In the genomic region with DNA sequence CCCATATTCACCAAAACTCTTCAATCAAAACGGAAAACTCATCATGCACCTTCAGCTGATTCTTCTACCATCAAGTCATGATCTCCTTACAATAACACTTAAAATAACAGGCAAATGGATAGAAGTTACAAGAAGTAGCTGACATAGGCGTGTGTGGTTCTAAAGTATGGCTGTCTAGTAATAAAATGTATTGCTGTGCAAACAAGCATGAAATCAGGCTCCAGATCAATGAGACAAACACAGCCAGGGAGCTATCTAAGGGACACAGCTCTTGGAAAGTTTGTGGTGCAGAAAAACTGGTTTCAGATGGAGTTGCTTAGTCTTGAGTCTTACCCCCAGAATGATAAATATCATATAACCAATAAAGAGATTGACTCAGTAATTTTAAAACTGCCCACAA, we compare ENCODE assay signal across 18 cellular contexts.
A peak's percentile ranks its signal among the peaks of the same experiment; 100 is the strongest.
DNase-seq lines count a peak whose midpoint lies in the region; ATAC-seq and TF ChIP-seq lines count a peak whose summit lies in the region.
"Had no signal": no experiment of that assay in that cellular context is flagged by ENCODE, and none has a peak within 500 bp of the region (broad histone marks: within the 10 kb centered on the region; RNA-seq: fewer than 3 reads in every experiment).

No MANE protein-coding gene starts in this region.

- no peaks in the 10 kb centered on the region for H3K27me3 Mint-ChIP-seq in Calu3 (ENCODE audit: unreplicated experiment)
- H3K27me3 Mint-ChIP-seq: CD4-positive, CD25-positive, alpha-beta regulatory T cell; CD8-positive, alpha-beta memory T cell had no signal

- no peaks in the 10 kb centered on the region for H3K9me3 ChIP-seq in PC-3 (ENCODE audit: low read length)
- H3K9me3 ChIP-seq in hepatocyte (ENCODE audit: low read depth): no peaks in the 10 kb centered on the region
- H3K9me3 ChIP-seq: BE2C, Caco-2, HAP-1 had no signal

- WGBS in hepatocyte (ENCODE audit: low lambda C conversion rate, missing lambda C conversion rate): 78% methylated on average over 2 of the region's 2 CpGs

- H3K4me3 ChIP-seq in PC-3 (ENCODE audit: low read length) (no peak overlapping the region), hepatocyte (no peak overlapping the region)
- H3K4me3 ChIP-seq: GM12878, GM23248, HAP-1 had no signal

- H3K27me3 ChIP-seq in PC-3 (ENCODE audit: low read length): no peaks in the 10 kb centered on the region
- H3K27me3 ChIP-seq in hepatocyte: no peaks in the 10 kb centered on the region
- H3K27me3 ChIP-seq: BE2C had no signal

- intact Hi-C loops in PC-3 (cut with micrococcal nuclease): no loop called here
- intact Hi-C loops in Calu3 (cut with micrococcal nuclease; ENCODE audit: unreplicated experiment): no loop called here

- H3K27ac ChIP-seq in PC-3 (ENCODE audit: low read length) (no peak overlapping the region), hepatocyte (peak overlapping the region; percentile 69)
- H3K27ac ChIP-seq: GM23248 had no signal

- H3K9me2 ChIP-seq in PC-3 (replicated peaks; ENCODE audit: low read length) (no peaks in the 10 kb centered on the region), hepatocyte (replicated peaks; ENCODE audit: insufficient read depth) (no peaks in the 10 kb centered on the region)

- BruUV-seq in PC-3 (replicated peaks; lab: Mats Ljungman, UMichigan) (no TSS peak), Calu3 (replicated peaks; lab: Mats Ljungman, UMichigan) (no TSS peak)

- H3K36me3 Mint-ChIP-seq in Calu3 (ENCODE audit: insufficient read depth, unreplicated experiment): no peaks in the 10 kb centered on the region
- H3K36me3 Mint-ChIP-seq: CD4-positive, CD25-positive, alpha-beta regulatory T cell; CD8-positive, alpha-beta memory T cell had no signal

- no peak for ATAC-seq in PC-3
- ATAC-seq: GM12878 had no signal

- CTCF ChIA-PET in PC-3 (lab: Charles Lee) (no interaction called here), Calu3 (lab: Charles Lee) (interaction anchor here (1.0 kb wide), 1 partner anchor 12 kb away, joined by 4 read pairs; no protein-coding TSS in a partner anchor)

- H3K9me3 Mint-ChIP-seq in Calu3 (ENCODE audit: low read depth, unreplicated experiment): peaks cover 6% of the 10 kb centered on the region
- H3K9me3 Mint-ChIP-seq: CD4-positive, CD25-positive, alpha-beta regulatory T cell had no signal

- H4K20me1 ChIP-seq in PC-3 (ENCODE audit: low read length) (no peaks in the 10 kb centered on the region), hepatocyte (ENCODE audit: insufficient read depth, poor library complexity, severe bottlenecking) (no peaks in the 10 kb centered on the region)

- no peaks in the 10 kb centered on the region for H3K4me1 Mint-ChIP-seq in Calu3 (ENCODE audit: low read depth, unreplicated experiment)
- H3K4me1 Mint-ChIP-seq: CD8-positive, alpha-beta memory T cell had no signal

- no peak overlapping the region for H3K27ac Mint-ChIP-seq in Calu3 (ENCODE audit: unreplicated experiment)
- H3K27ac Mint-ChIP-seq: CD4-positive, CD25-positive, alpha-beta regulatory T cell; CD8-positive, alpha-beta memory T cell had no signal

- DNase-seq in HuH-7 (ENCODE audit: low spot score) (peak; percentile 14), PC-3 (peak; percentile 20), hepatocyte (ENCODE audit: low spot score) (peak; percentile 17), Calu3 (no peak), NCI-H1105 (lab: John Stamatoyannopoulos, UW) (no peak)
- DNase-seq in activated CD4-positive, CD25-positive, alpha-beta regulatory T cell (lab: John Stamatoyannopoulos, UW): no peak
- DNase-seq: ACHN; BE2C; C1 segment of cervical spinal cord; Caco-2; CD4-positive, CD25-positive, alpha-beta regulatory T cell; CD8-positive, alpha-beta memory T cell; DMS153; DND-41; EL; GM23248 had no signal

- H3K79me2 ChIP-seq in PC-3 (ENCODE audit: low read length) (no peaks in the 10 kb centered on the region), hepatocyte (no peaks in the 10 kb centered on the region)

- POLR2A ChIA-PET in PC-3 (lab: Charles Lee; ENCODE audit: unreplicated experiment): no interaction called here

- H3K36me3 ChIP-seq in PC-3 (ENCODE audit: low read depth, low read length) (no peaks in the 10 kb centered on the region), hepatocyte (replicated peaks; ENCODE audit: insufficient read depth, low read depth) (no peaks in the 10 kb centered on the region)
- H3K36me3 ChIP-seq: BE2C, HAP-1 had no signal

- TF ChIP-seq CTCF in PC-3 (conservative IDR thresholded peaks at IDR 0.05; ENCODE audit: low read depth, low read length) (no peak), hepatocyte (IDR thresholded peaks at IDR 0.05; ENCODE audit: poor library complexity) (no peak), Calu3 (IDR thresholded peaks at IDR 0.05; ENCODE audit: unreplicated experiment) (no peak)

- H2AFZ ChIP-seq in PC-3 (ENCODE audit: low read length) (no peak overlapping the region), hepatocyte (no peak overlapping the region)
- H2AFZ ChIP-seq: GM23248 had no signal

- H3F3A ChIP-seq in PC-3 (ENCODE audit: low read length, unreplicated experiment): no peaks in the 10 kb centered on the region

- no peak overlapping the region for H3K9ac ChIP-seq in PC-3 (ENCODE audit: low read length)
- H3K9ac ChIP-seq: GM23248 had no signal

- no peaks in the 10 kb centered on the region for H3K4me1 ChIP-seq in PC-3 (ENCODE audit: insufficient read depth, low read length)
- no peaks in the 10 kb centered on the region for H3K4me1 ChIP-seq in hepatocyte (ENCODE audit: insufficient read depth)
- H3K4me1 ChIP-seq: BE2C, Caco-2, HAP-1 had no signal

- no peak overlapping the region for H3K4me3 Mint-ChIP-seq in Calu3 (ENCODE audit: low read depth, unreplicated experiment)
- H3K4me3 Mint-ChIP-seq: CD4-positive, CD25-positive, alpha-beta regulatory T cell; CD8-positive, alpha-beta memory T cell had no signal

- H3K4me2 ChIP-seq in PC-3 (ENCODE audit: low read length) (no peak overlapping the region), hepatocyte (no peak overlapping the region)

Comparison
In these comparisons a context has a peak if more than half of its experiments do, and no peak if none do; other contexts are left out.
1. DNase-seq: peak in HuH-7 (single experiment), PC-3 (single experiment) and hepatocyte (single experiment); none in activated CD4-positive, CD25-positive, alpha-beta regulatory T cell (0 of 4), Calu3 (single experiment) and NCI-H1105 (single experiment).